Comparison of ENCODE assay signal across 9 cellular contexts in the genomic region with DNA sequence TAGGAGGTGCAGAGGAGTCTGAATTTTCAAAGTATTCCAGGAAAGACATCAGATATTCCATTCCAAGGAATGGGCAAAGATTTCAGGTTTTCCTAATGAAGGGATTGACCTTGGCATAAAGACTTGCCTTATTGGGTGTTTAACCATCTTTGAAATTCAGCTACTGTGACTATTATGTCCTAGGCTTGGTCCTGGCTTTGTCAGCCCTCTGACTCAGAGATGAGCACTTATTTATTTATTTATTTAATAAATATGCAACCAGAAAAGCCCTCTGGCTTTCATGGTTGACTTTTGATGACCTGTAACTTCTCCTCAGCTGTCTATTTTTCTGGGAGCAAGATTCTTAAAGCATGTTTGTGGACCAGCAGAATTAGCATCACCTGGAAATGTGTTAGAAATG.
"Had no signal": no experiment of that assay in that cellular context is flagged by ENCODE, and none has a peak within 500 bp of the region (broad histone marks: within the 10 kb centered on the region; RNA-seq: fewer than 3 reads in every experiment).

No MANE protein-coding gene starts in this region.

- H3K4me1 ChIP-seq: HAP-1 had no signal

- DNase-seq: GM23248, GOT3, H7, HFFc6, IMR-90 had no signal

- H3K4me3 ChIP-seq: GM23248, HAP-1, K562 had no signal

- H3K9ac ChIP-seq: GM23248 had no signal

- H3K36me3 ChIP-seq: HAP-1 had no signal

- ATAC-seq: HCT116, K562 had no signal

- H3K9me3 ChIP-seq: HAP-1 had no signal

- H3K27ac ChIP-seq: GM23248, HL-60 had no signal

- H2AFZ ChIP-seq: GM23248 had no signal
